25 cellular contexts compared by ENCODE assay signal in the genomic region with DNA sequence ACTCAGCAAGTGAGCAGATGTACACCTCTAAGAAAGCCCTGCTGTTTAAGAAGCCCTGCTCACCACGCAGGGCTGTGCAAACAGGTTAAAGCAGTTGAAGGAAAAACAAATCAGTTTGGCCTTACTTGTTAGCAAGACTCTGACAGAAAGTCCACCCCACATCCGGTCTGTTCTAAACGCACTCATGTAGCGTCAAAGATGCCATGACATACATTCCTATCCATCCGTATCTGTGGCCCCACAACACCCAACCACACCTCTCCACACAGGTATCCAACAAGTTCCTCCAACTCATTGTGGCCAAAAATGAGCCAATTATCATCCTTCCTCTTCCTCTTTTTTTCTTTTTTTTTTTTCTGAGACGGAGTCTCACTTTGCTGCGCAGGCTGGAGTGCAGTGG. TPM values are rescaled to one million over a fixed set of nuclear protein-coding genes. Genes with fewer than 3 reads are reported as not detected.
A peak's percentile ranks its signal among the peaks of the same experiment; 100 is the strongest.
DNase-seq lines count a peak whose midpoint lies in the region; ATAC-seq and TF ChIP-seq lines count a peak whose summit lies in the region.
"Had no signal": no experiment of that assay in that cellular context is flagged by ENCODE, and none has a peak within 500 bp of the region (broad histone marks: within the 10 kb centered on the region; RNA-seq: fewer than 3 reads in every experiment).

No MANE protein-coding gene starts in this region.

- H3K36me3 Mint-ChIP-seq in activated CD4-positive, alpha-beta memory T cell treated with anti-CD3 and anti-CD28 coated beads for 36 hours: peaks cover 7% of the 10 kb centered on the region
- peaks cover 11% of the 10 kb centered on the region for H3K36me3 Mint-ChIP-seq in activated CD4-positive, alpha-beta memory T cell treated with anti-CD3 and anti-CD28 coated beads, Interleukin-2, amount 10 ng/mL, durations not matched to agents 7 days and 5 days (ENCODE audit: low read depth)
- H3K36me3 Mint-ChIP-seq in activated CD8-positive, alpha-beta T cell treated with anti-CD3 and anti-CD28 coated beads for 36 hours (ENCODE audit: low read depth): peaks cover 15% of the 10 kb centered on the region
- peaks cover 50% of the 10 kb centered on the region for H3K36me3 Mint-ChIP-seq in stimulated activated memory B cell treated with anti-CD40 and anti-IgM and Interleukin-4, amounts not matched to agents 10 μg/mL and 1 μg/mL and 100 μg/mL, for 72 hours

- H3K36me3 ChIP-seq in sigmoid colon: peaks cover 0 to 19% (median 3%) of the 10 kb centered on the region in 4 donors
- H3K36me3 ChIP-seq: HAP-1 had no signal

- H3K4me1 Mint-ChIP-seq in activated CD4-positive, alpha-beta memory T cell treated with anti-CD3 and anti-CD28 coated beads for 36 hours (ENCODE audit: low read depth): peaks cover 13% of the 10 kb centered on the region
- H3K4me1 Mint-ChIP-seq in activated CD4-positive, alpha-beta memory T cell treated with anti-CD3 and anti-CD28 coated beads, Interleukin-2, amount 10 ng/mL, durations not matched to agents 7 days and 5 days: peaks cover 16% of the 10 kb centered on the region
- peaks cover 21% of the 10 kb centered on the region for H3K4me1 Mint-ChIP-seq in activated CD8-positive, alpha-beta T cell treated with anti-CD3 and anti-CD28 coated beads for 36 hours (ENCODE audit: low read depth)
- H3K4me1 Mint-ChIP-seq in stimulated activated memory B cell treated with anti-CD40 and anti-IgM and Interleukin-4, amounts not matched to agents 10 μg/mL and 1 μg/mL and 100 μg/mL, for 72 hours: peaks cover 38% of the 10 kb centered on the region
- H3K4me1 Mint-ChIP-seq: nephron had no signal

- no peak for TF ChIP-seq CTCF in activated CD8-positive, alpha-beta T cell treated with anti-CD3 and anti-CD28 coated beads for 36 hours (IDR thresholded peaks at IDR 0.05)
- no peak for TF ChIP-seq CTCF in sigmoid colon (IDR thresholded peaks at IDR 0.05)

- POLR2A ChIA-PET in activated CD4-positive, alpha-beta memory T cell treated with anti-CD3 and anti-CD28 coated beads for 36 hours (lab: Charles Lee): interaction anchor here (0.6 kb wide), 1 partner anchor 9 kb away, joined by 3 read pairs; no protein-coding TSS in a partner anchor
- POLR2A ChIA-PET in activated CD4-positive, alpha-beta memory T cell treated with anti-CD3 and anti-CD28 coated beads, Interleukin-2, amount 10 ng/mL, durations not matched to agents 7 days and 5 days (lab: Charles Lee): no interaction called here
- POLR2A ChIA-PET in activated CD8-positive, alpha-beta T cell treated with anti-CD3 and anti-CD28 coated beads for 36 hours (lab: Charles Lee): no interaction called here

- WGBS in sigmoid colon, 2 donors: 77 to 83% methylated on average over 7 of the region's 7 CpGs

- peak; percentile 48 for ATAC-seq in GM18502 (IDR thresholded peaks at IDR 0.05; ENCODE audit: poor library complexity, unreplicated experiment)
- ATAC-seq in activated CD8-positive, alpha-beta T cell treated with anti-CD3 and anti-CD28 coated beads for 36 hours: peak; percentile 67
- peak; percentile 74 for ATAC-seq in stimulated activated memory B cell treated with anti-CD40 and anti-IgM and Interleukin-4, amounts not matched to agents 10 μg/mL and 1 μg/mL and 100 μg/mL, for 72 hours

- no peak overlapping the region for H3K4me3 ChIP-seq in sigmoid colon
- H3K4me3 ChIP-seq: HAP-1, SJCRH30, tibial nerve had no signal

- no peaks in the 10 kb centered on the region for H3K9me3 Mint-ChIP-seq in activated CD4-positive, alpha-beta memory T cell treated with anti-CD3 and anti-CD28 coated beads for 36 hours
- H3K9me3 Mint-ChIP-seq in activated CD4-positive, alpha-beta memory T cell treated with anti-CD3 and anti-CD28 coated beads, Interleukin-2, amount 10 ng/mL, durations not matched to agents 7 days and 5 days: no peaks in the 10 kb centered on the region
- no peaks in the 10 kb centered on the region for H3K9me3 Mint-ChIP-seq in activated CD8-positive, alpha-beta T cell treated with anti-CD3 and anti-CD28 coated beads for 36 hours
- H3K9me3 Mint-ChIP-seq in stimulated activated memory B cell treated with anti-CD40 and anti-IgM and Interleukin-4, amounts not matched to agents 10 μg/mL and 1 μg/mL and 100 μg/mL, for 72 hours: no peaks in the 10 kb centered on the region
- H3K9me3 Mint-ChIP-seq: CD8-positive, alpha-beta memory T cell had no signal

- H3K4me1 ChIP-seq in sigmoid colon: no peaks in the 10 kb centered on the region
- H3K4me1 ChIP-seq: SJCRH30, tibial nerve had no signal

- TF ChIP-seq EP300 in sigmoid colon (IDR thresholded peaks at IDR 0.05): no peak

- CTCF ChIA-PET in activated CD4-positive, alpha-beta memory T cell treated with anti-CD3 and anti-CD28 coated beads for 36 hours (lab: Charles Lee): no interaction called here
- CTCF ChIA-PET in activated CD4-positive, alpha-beta memory T cell treated with anti-CD3 and anti-CD28 coated beads, Interleukin-2, amount 10 ng/mL, durations not matched to agents 7 days and 5 days (lab: Charles Lee): no interaction called here
- CTCF ChIA-PET in activated CD8-positive, alpha-beta T cell treated with anti-CD3 and anti-CD28 coated beads for 36 hours (lab: Charles Lee): interaction anchor here (1.2 kb wide), 1 partner anchor 10 kb away, joined by 3 read pairs; no protein-coding TSS in a partner anchor

- no peak overlapping the region for H3K27ac Mint-ChIP-seq in activated CD4-positive, alpha-beta memory T cell treated with anti-CD3 and anti-CD28 coated beads for 36 hours
- H3K27ac Mint-ChIP-seq in activated CD4-positive, alpha-beta memory T cell treated with anti-CD3 and anti-CD28 coated beads, Interleukin-2, amount 10 ng/mL, durations not matched to agents 7 days and 5 days: no peak overlapping the region
- H3K27ac Mint-ChIP-seq in activated CD8-positive, alpha-beta T cell treated with anti-CD3 and anti-CD28 coated beads for 36 hours: peak overlapping the region; percentile 25
- peak overlapping the region; percentile 53 for H3K27ac Mint-ChIP-seq in stimulated activated memory B cell treated with anti-CD40 and anti-IgM and Interleukin-4, amounts not matched to agents 10 μg/mL and 1 μg/mL and 100 μg/mL, for 72 hours
- H3K27ac Mint-ChIP-seq: nephron had no signal

- no peaks in the 10 kb centered on the region for H3K9me3 ChIP-seq in sigmoid colon
- H3K9me3 ChIP-seq: HAP-1, SJCRH30, tibial nerve had no signal

- H3K27me3 Mint-ChIP-seq in activated CD4-positive, alpha-beta memory T cell treated with anti-CD3 and anti-CD28 coated beads for 36 hours: no peaks in the 10 kb centered on the region
- no peaks in the 10 kb centered on the region for H3K27me3 Mint-ChIP-seq in activated CD4-positive, alpha-beta memory T cell treated with anti-CD3 and anti-CD28 coated beads, Interleukin-2, amount 10 ng/mL, durations not matched to agents 7 days and 5 days
- H3K27me3 Mint-ChIP-seq in activated CD8-positive, alpha-beta T cell treated with anti-CD3 and anti-CD28 coated beads for 36 hours: no peaks in the 10 kb centered on the region
- H3K27me3 Mint-ChIP-seq in stimulated activated memory B cell treated with anti-CD40 and anti-IgM and Interleukin-4, amounts not matched to agents 10 μg/mL and 1 μg/mL and 100 μg/mL, for 72 hours: no peaks in the 10 kb centered on the region
- H3K27me3 Mint-ChIP-seq: CD8-positive, alpha-beta memory T cell had no signal

- no peak overlapping the region for H3K4me3 Mint-ChIP-seq in activated CD4-positive, alpha-beta memory T cell treated with anti-CD3 and anti-CD28 coated beads for 36 hours
- no peak overlapping the region for H3K4me3 Mint-ChIP-seq in activated CD4-positive, alpha-beta memory T cell treated with anti-CD3 and anti-CD28 coated beads, Interleukin-2, amount 10 ng/mL, durations not matched to agents 7 days and 5 days
- H3K4me3 Mint-ChIP-seq in activated CD8-positive, alpha-beta T cell treated with anti-CD3 and anti-CD28 coated beads for 36 hours: no peak overlapping the region
- no peak overlapping the region for H3K4me3 Mint-ChIP-seq in stimulated activated memory B cell treated with anti-CD40 and anti-IgM and Interleukin-4, amounts not matched to agents 10 μg/mL and 1 μg/mL and 100 μg/mL, for 72 hours
- H3K4me3 Mint-ChIP-seq: CD8-positive, alpha-beta memory T cell; nephron had no signal

- no peaks in the 10 kb centered on the region for H3K27me3 ChIP-seq in sigmoid colon
- H3K27me3 ChIP-seq: SJCRH30, tibial nerve had no signal

- no peak for TF ChIP-seq POLR2A in sigmoid colon (IDR thresholded peaks at IDR 0.05)

- intact Hi-C loops in activated CD4-positive, alpha-beta memory T cell treated with anti-CD3 and anti-CD28 coated beads for 36 hours (cut with micrococcal nuclease): no loop called here
- intact Hi-C loops in activated CD8-positive, alpha-beta T cell treated with anti-CD3 and anti-CD28 coated beads for 36 hours (cut with micrococcal nuclease): no loop called here
- intact Hi-C loops in sigmoid colon (cut with DNase I): no loop called here

- peak; percentile 12 for DNase-seq in activated CD4-positive, alpha-beta memory T cell treated with anti-CD3 and anti-CD28 coated beads for 36 hours
- DNase-seq in activated CD4-positive, alpha-beta memory T cell treated with anti-CD3 and anti-CD28 coated beads, Interleukin-2, amount 10 ng/mL, durations not matched to agents 7 days and 5 days: no peak
- DNase-seq in activated CD8-positive, alpha-beta T cell treated with anti-CD3 and anti-CD28 coated beads for 36 hours: peak; percentile 30
- no peak for DNase-seq in sigmoid colon
- DNase-seq in activated CD4-positive, CD25-positive, alpha-beta regulatory T cell (lab: John Stamatoyannopoulos, UW): no peak
- no peak for DNase-seq in NCI-H2196 treated with DMSO at 0.1 percent for 48 hours (lab: John Stamatoyannopoulos, UW; ENCODE audit: unreplicated experiment)
- DNase-seq: activated CD4-positive, alpha-beta T cell treated with anti-CD3 and anti-CD28 coated beads for 1 hour; activated T-cell treated with anti-CD3 and anti-CD28 coated beads, Interleukin-2, amount 50 U/mL, for 1 hour; DMS79 treated with DMSO at 0.1 percent for 48 hours; foreskin melanocyte; mammary epithelial cell; NCI-H1105; NCI-H526 treated with DMSO at 0.1 percent for 48 hours; SJCRH30; T-helper 9 cell had no signal

- H3K27ac ChIP-seq in sigmoid colon: no peak overlapping the region
- H3K27ac ChIP-seq: SJCRH30, tibial nerve had no signal

RNA-seq across cellular contexts. Expression of gene RAB22A, which starts 22.8 kb away (rescaled TPM):
- 10 to 100 TPM; 10.5 to 12.0 TPM for total RNA-seq in activated CD4-positive, alpha-beta memory T cell treated with anti-CD3 and anti-CD28 coated beads for 36 hours
- total RNA-seq in activated CD4-positive, alpha-beta memory T cell treated with anti-CD3 and anti-CD28 coated beads, Interleukin-2, amount 10 ng/mL, durations not matched to agents 7 days and 5 days: 10 to 100 TPM; 14.7 to 14.8 TPM
- total RNA-seq in activated CD8-positive, alpha-beta T cell treated with anti-CD3 and anti-CD28 coated beads for 36 hours: 1 to 10 TPM; 8.3 to 9.0 TPM
- 10 to 100 TPM; 17.6 to 21.6 (median 21.0) TPM for total RNA-seq in sigmoid colon
- polyA plus RNA-seq in sigmoid colon: 10 to 100 TPM in 2 of 3 donors, 1 to 10 TPM in 1; 8.0 to 14.8 (median 12.6) TPM

RNA-seq across cellular contexts. Expression of gene ANKRD60, which starts 58.3 kb away (rescaled TPM):
- not detected for total RNA-seq in activated CD4-positive, alpha-beta memory T cell treated with anti-CD3 and anti-CD28 coated beads for 36 hours
- total RNA-seq in activated CD4-positive, alpha-beta memory T cell treated with anti-CD3 and anti-CD28 coated beads, Interleukin-2, amount 10 ng/mL, durations not matched to agents 7 days and 5 days: not detected
- not detected for total RNA-seq in activated CD8-positive, alpha-beta T cell treated with anti-CD3 and anti-CD28 coated beads for 36 hours
- total RNA-seq in sigmoid colon: under 1 TPM in 1 of 4 donors, not detected in 3; 0.82 TPM
- not detected for polyA plus RNA-seq in sigmoid colon
- total RNA-seq: CD8-positive, alpha-beta memory T cell; dermis microvascular lymphatic vessel endothelial cell; epithelial cell of proximal tubule; kidney epithelial cell; mammary epithelial cell; SJCRH30; tibial nerve had no signal
- polyA plus RNA-seq: AG04450; CD8-positive, alpha-beta memory T cell; mammary epithelial cell had no signal

Comparison
In these comparisons a context has a peak if more than half of its experiments do, and no peak if none do; other contexts are left out.
1. DNase-seq: peak in activated CD4-positive, alpha-beta memory T cell treated with anti-CD3 and anti-CD28 coated beads for 36 hours (single experiment) and activated CD8-positive, alpha-beta T cell treated with anti-CD3 and anti-CD28 coated beads for 36 hours (single experiment); none in activated CD4-positive, alpha-beta memory T cell treated with anti-CD3 and anti-CD28 coated beads, Interleukin-2, amount 10 ng/mL, durations not matched to agents 7 days and 5 days (single experiment), sigmoid colon (single experiment), activated CD4-positive, CD25-positive, alpha-beta regulatory T cell (0 of 4) and NCI-H2196 treated with DMSO at 0.1 percent for 48 hours (single experiment).
2. H3K27ac Mint-ChIP-seq: peak in activated CD8-positive, alpha-beta T cell treated with anti-CD3 and anti-CD28 coated beads for 36 hours (single experiment) and stimulated activated memory B cell treated with anti-CD40 and anti-IgM and Interleukin-4, amounts not matched to agents 10 μg/mL and 1 μg/mL and 100 μg/mL, for 72 hours (single experiment); none in activated CD4-positive, alpha-beta memory T cell treated with anti-CD3 and anti-CD28 coated beads for 36 hours (single experiment) and activated CD4-positive, alpha-beta memory T cell treated with anti-CD3 and anti-CD28 coated beads, Interleukin-2, amount 10 ng/mL, durations not matched to agents 7 days and 5 days (single experiment).
3. Peak in every context shown above with its lines, with median percentiles within 50 percentile points of each other: ATAC-seq.